8 cellular contexts compared by ENCODE assay signal in the genomic region with DNA sequence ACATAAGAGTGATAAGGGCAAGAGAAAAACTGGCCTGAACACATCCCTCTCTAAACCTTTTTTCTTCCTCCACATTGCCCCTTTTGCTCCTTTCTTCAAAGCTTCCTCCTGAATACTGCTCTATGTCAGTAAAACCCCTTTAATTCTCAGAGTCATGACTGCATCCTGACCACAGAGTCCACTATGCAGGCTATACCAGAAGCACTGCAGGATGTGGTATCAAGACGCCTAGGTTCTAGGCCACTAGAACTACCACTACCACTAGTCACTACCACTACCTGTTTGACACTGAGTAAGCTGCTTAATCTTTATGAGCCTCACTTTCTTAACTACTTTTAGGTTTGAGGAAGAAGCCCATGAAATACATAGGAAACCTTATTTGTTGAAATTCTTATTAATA. TPM values are rescaled to one million over a fixed set of nuclear protein-coding genes. Genes with fewer than 3 reads are reported as not detected.
A peak's percentile ranks its signal among the peaks of the same experiment; 100 is the strongest.
DNase-seq lines count a peak whose midpoint lies in the region; ATAC-seq and TF ChIP-seq lines count a peak whose summit lies in the region.

No MANE protein-coding gene starts in this region.

- H3K27ac Mint-ChIP-seq in CD8-positive, alpha-beta T cell: peak overlapping the region; percentile 88
- H3K27ac Mint-ChIP-seq in activated T-helper 17 cell treated with anti-CD3 and anti-CD28 coated beads, Interleukin-2, amount 50 U/mL, for 72 hours: peak overlapping the region; percentile 53

- H3K4me1 Mint-ChIP-seq in CD8-positive, alpha-beta T cell (ENCODE audit: low read depth): peaks cover 57% of the 10 kb centered on the region
- H3K4me1 Mint-ChIP-seq in activated T-helper 17 cell treated with anti-CD3 and anti-CD28 coated beads, Interleukin-2, amount 50 U/mL, for 72 hours: peaks cover 11% of the 10 kb centered on the region

- CTCF ChIA-PET in CD8-positive, alpha-beta T cell (lab: Charles Lee): no interaction called here

- no peaks in the 10 kb centered on the region for H3K9me3 Mint-ChIP-seq in CD8-positive, alpha-beta T cell
- no peaks in the 10 kb centered on the region for H3K9me3 Mint-ChIP-seq in activated T-helper 17 cell treated with anti-CD3 and anti-CD28 coated beads, Interleukin-2, amount 50 U/mL, for 72 hours

- no peak overlapping the region for H3K4me3 ChIP-seq in CD8-positive, alpha-beta T cell (ENCODE audit: low read depth, low read length)
- no peak overlapping the region for H3K4me3 ChIP-seq in vagina

- DNase-seq in CD8-positive, alpha-beta T cell: peak in 4 of 7 experiments; percentile 1 to 40 (median 12)
- DNase-seq in cerebellar nuclear complex (lab: John Stamatoyannopoulos, UW): no peak
- no peak for DNase-seq in mucosa of gallbladder (ENCODE audit: low spot score)
- no peak for DNase-seq in foreskin melanocyte
- no peak for DNase-seq in vagina (ENCODE audit: extremely low spot score in 2 of 2)

- no peak for TF ChIP-seq CTCF in CD8-positive, alpha-beta T cell (IDR thresholded peaks at IDR 0.05)
- no peak for TF ChIP-seq CTCF in vagina (IDR thresholded peaks at IDR 0.05)

- no peaks in the 10 kb centered on the region for H3K36me3 ChIP-seq in CD8-positive, alpha-beta T cell (ENCODE audit: insufficient read depth, low read length)
- no peaks in the 10 kb centered on the region for H3K36me3 ChIP-seq in vagina

- H3K27ac ChIP-seq in CD8-positive, alpha-beta T cell (ENCODE audit: low read depth, low read length): no peak overlapping the region
- H3K27ac ChIP-seq in vagina: no peak overlapping the region

- TF ChIP-seq POLR2A in vagina (IDR thresholded peaks at IDR 0.05): no peak

- POLR2A ChIA-PET in CD8-positive, alpha-beta T cell (lab: Charles Lee): interaction anchor here (0.6 to 1.8 kb wide), 2 partner anchors 8 to 24 kb away, joined by 3 to 11 read pairs; a partner anchor contains a TSS

- peak overlapping the region; percentile 0 for H3K4me3 Mint-ChIP-seq in CD8-positive, alpha-beta T cell
- peak overlapping the region; percentile 45 for H3K4me3 Mint-ChIP-seq in activated T-helper 17 cell treated with anti-CD3 and anti-CD28 coated beads, Interleukin-2, amount 50 U/mL, for 72 hours

- H3K27me3 ChIP-seq in CD8-positive, alpha-beta T cell (ENCODE audit: insufficient read depth, low read length): no peaks in the 10 kb centered on the region
- no peaks in the 10 kb centered on the region for H3K27me3 ChIP-seq in vagina

- peak; percentile 94 for ATAC-seq in CD8-positive, alpha-beta T cell
- ATAC-seq in GM19023 (IDR thresholded peaks at IDR 0.05; ENCODE audit: unreplicated experiment): peak; percentile 73
- peak; percentile 68 for ATAC-seq in HG03025 (IDR thresholded peaks at IDR 0.05; ENCODE audit: low FRiP score, unreplicated experiment)
- peak; percentile 100 for ATAC-seq in activated T-helper 17 cell treated with anti-CD3 and anti-CD28 coated beads, Interleukin-2, amount 50 U/mL, for 72 hours (replicated peaks)

- no peaks in the 10 kb centered on the region for H3K9me3 ChIP-seq in CD8-positive, alpha-beta T cell (ENCODE audit: low read length)
- H3K9me3 ChIP-seq in vagina: no peaks in the 10 kb centered on the region

- H3K27me3 Mint-ChIP-seq in CD8-positive, alpha-beta T cell (ENCODE audit: low read depth): no peaks in the 10 kb centered on the region
- no peaks in the 10 kb centered on the region for H3K27me3 Mint-ChIP-seq in activated T-helper 17 cell treated with anti-CD3 and anti-CD28 coated beads, Interleukin-2, amount 50 U/mL, for 72 hours

- peaks cover 32% of the 10 kb centered on the region for H3K4me1 ChIP-seq in CD8-positive, alpha-beta T cell (ENCODE audit: insufficient read depth, low read length)
- peaks cover 6% of the 10 kb centered on the region for H3K4me1 ChIP-seq in vagina

- intact Hi-C loops in CD8-positive, alpha-beta T cell (cut with DNase I, micrococcal nuclease): no loop called here
- intact Hi-C loops in vagina (cut with DNase I): no loop called here

- peaks cover 5% of the 10 kb centered on the region for H3K36me3 Mint-ChIP-seq in CD8-positive, alpha-beta T cell
- no peaks in the 10 kb centered on the region for H3K36me3 Mint-ChIP-seq in activated T-helper 17 cell treated with anti-CD3 and anti-CD28 coated beads, Interleukin-2, amount 50 U/mL, for 72 hours (ENCODE audit: low read depth)

RNA-seq across cellular contexts. Expression of a gene that starts 38.7 kb away (rescaled TPM):
- 10 to 100 TPM; 13.1 to 17.8 TPM for total RNA-seq in CD8-positive, alpha-beta T cell
- 10 to 100 TPM; 16.9 to 17.9 TPM for total RNA-seq in activated T-helper 17 cell treated with anti-CD3 and anti-CD28 coated beads, Interleukin-2, amount 50 U/mL, for 72 hours
- total RNA-seq in mucosa of gallbladder: 28.0 TPM
- total RNA-seq in vagina: 10.3 TPM

Comparison
In these comparisons a context has a peak if more than half of its experiments do, and no peak if none do; other contexts are left out.
1. DNase-seq: peak in CD8-positive, alpha-beta T cell (4 of 7); none in cerebellar nuclear complex (0 of 2), mucosa of gallbladder (single experiment), foreskin melanocyte (single experiment) and vagina (0 of 2).
2. Peak in every context shown above with its lines, with median percentiles within 50 percentile points of each other: ATAC-seq.